Comparison of ENCODE assay signal across 36 cellular contexts in genomic region chr9:115393976-115394775, GRCh38.
DNase-seq lines count a peak whose midpoint lies in the region; ATAC-seq, FAIRE-seq and TF ChIP-seq lines count a peak whose summit lies in the region.
"Had no signal": no experiment of that assay in that cellular context is flagged by ENCODE, and none has a peak within 500 bp of the region (broad histone marks: within the 10 kb centered on the region; RNA-seq: fewer than 3 reads in every experiment).

No MANE protein-coding gene starts in this region.

- FAIRE-seq in pancreas (lab: Jason Lieb, UNC): no peak
- FAIRE-seq: frontal cortex, GM12891, H54, HTR-8/SVneo had no signal

- no peaks in the 10 kb centered on the region for H4K20me1 ChIP-seq in fibroblast of lung (ENCODE audit: control insufficient read depth, extremely low read depth, insufficient read depth, low read length)

- H3K36me3 ChIP-seq in fibroblast of lung (ENCODE audit: control insufficient read depth, insufficient read depth, low read length) (no peaks in the 10 kb centered on the region), pancreas (no peaks in the 10 kb centered on the region)
- H3K36me3 ChIP-seq in CD8-positive, alpha-beta T cell (ENCODE audit: insufficient read depth, low read length): no peaks in the 10 kb centered on the region
- H3K36me3 ChIP-seq: left lung, Peyer's patch, right atrium auricular region, thoracic aorta had no signal

- peak; percentile 36 for DNase-seq in EH (ENCODE audit: low read depth)
- peak; percentile 5 for DNase-seq in SW480 (ENCODE audit: low spot score)
- peak; percentile 15 to 51 for DNase-seq in fibroblast of lung (ENCODE audit: low read depth in 2 of 2)
- DNase-seq in sciatic nerve (ENCODE audit: low spot score): no peak
- no peak for DNase-seq in activated CD4-positive, alpha-beta memory T cell treated with anti-CD3 and anti-CD28 coated beads, Interleukin-2, amount 10 ng/mL, durations not matched to agents 7 days and 5 days
- no peak for DNase-seq in DMS79 treated with DMSO at 0.1 percent for 48 hours (lab: John Stamatoyannopoulos, UW)
- no peak for DNase-seq in pancreas
- DNase-seq in CD8-positive, alpha-beta T cell: no peak
- DNase-seq: activated CD4-positive, alpha-beta T cell treated with anti-CD3 and anti-CD28 coated beads, Interleukin-2, amount 10 ng/mL, durations not matched to agents 24 days and 14 days; activated CD8-positive, alpha-beta memory T cell treated with anti-CD3 and anti-CD28 coated beads, Interleukin-2, amount 10 ng/mL, durations not matched to agents 7 days and 5 days; activated naive CD4-positive, alpha-beta T cell treated with anti-CD3 and anti-CD28 coated beads, Interleukin-2, amount 50 U/mL, for 16 hours; aorta; CD4-positive, alpha-beta T cell; cerebellar nuclear complex; DMS53; immature natural killer cell; KBM-7; left lung; natural killer cell; NCI-H1436; NCI-H2107; NCI-H524; Peyer's patch; stimulated activated CD4-positive, alpha-beta T cell treated with anti-CD3 and anti-CD28 coated beads, Interleukin-12 subunit alpha, Interleukin-12 subunit beta, amount 100 ng/mL, for 4 hours; stimulated activated CD4-positive, alpha-beta T cell treated with anti-CD3 and anti-CD28 coated beads, Interleukin-4, amount 100 ng/mL, for 24 hours; stimulated activated naive CD4-positive, alpha-beta T cell; T-helper 2 cell had no signal

- no peaks in the 10 kb centered on the region for H3K4me1 ChIP-seq in fibroblast of lung (ENCODE audit: control insufficient read depth, extremely low read depth, insufficient read depth, low read length)
- H3K4me1 ChIP-seq in pancreas: no peaks in the 10 kb centered on the region
- no peaks in the 10 kb centered on the region for H3K4me1 ChIP-seq in CD8-positive, alpha-beta T cell (ENCODE audit: insufficient read depth, low read length)
- H3K4me1 ChIP-seq: Peyer's patch had no signal

- H3K4me1 Mint-ChIP-seq in activated CD4-positive, alpha-beta memory T cell treated with anti-CD3 and anti-CD28 coated beads, Interleukin-2, amount 10 ng/mL, durations not matched to agents 7 days and 5 days: no peaks in the 10 kb centered on the region
- H3K4me1 Mint-ChIP-seq in CD8-positive, alpha-beta T cell (ENCODE audit: low read depth): no peaks in the 10 kb centered on the region
- H3K4me1 Mint-ChIP-seq: immature natural killer cell, natural killer cell had no signal

- TF ChIP-seq CTCF in fibroblast of lung (conservative IDR thresholded peaks at IDR 0.05 in 1 of 2, IDR thresholded peaks at IDR 0.05 in 1 of 2; ENCODE audit: low read depth in 1 of 2, low read length in 2 of 2) (no peak), pancreas (IDR thresholded peaks at IDR 0.05) (no peak)
- no peak for TF ChIP-seq CTCF in CD8-positive, alpha-beta T cell (IDR thresholded peaks at IDR 0.05)

- H3K4me3 ChIP-seq in fibroblast of lung (replicated peaks in 1 of 4; ENCODE audit: control extremely low read depth in 1 of 4, insufficient read depth in 1 of 4, low read depth in 3 of 4, low read length in 4 of 4): no peak overlapping the region
- no peak overlapping the region for H3K4me3 ChIP-seq in pancreas
- no peak overlapping the region for H3K4me3 ChIP-seq in CD8-positive, alpha-beta T cell (ENCODE audit: low read depth, low read length)
- H3K4me3 ChIP-seq: hepatocyte, left lung, Peyer's patch, right atrium auricular region, thoracic aorta had no signal

- POLR2A ChIA-PET in activated CD4-positive, alpha-beta memory T cell treated with anti-CD3 and anti-CD28 coated beads, Interleukin-2, amount 10 ng/mL, durations not matched to agents 7 days and 5 days (lab: Charles Lee): no interaction called here
- POLR2A ChIA-PET in CD8-positive, alpha-beta T cell (lab: Charles Lee): no interaction called here

- CTCF ChIA-PET in activated CD4-positive, alpha-beta memory T cell treated with anti-CD3 and anti-CD28 coated beads, Interleukin-2, amount 10 ng/mL, durations not matched to agents 7 days and 5 days (lab: Charles Lee): no interaction called here
- CTCF ChIA-PET in CD8-positive, alpha-beta T cell (lab: Charles Lee): no interaction called here

- H2AFZ ChIP-seq in fibroblast of lung (ENCODE audit: low read length): no peak overlapping the region
- H2AFZ ChIP-seq: hepatocyte had no signal

- H3K27ac ChIP-seq in fibroblast of lung (ENCODE audit: insufficient read depth, low read length): no peak overlapping the region
- no peak overlapping the region for H3K27ac ChIP-seq in pancreas
- H3K27ac ChIP-seq in CD8-positive, alpha-beta T cell (ENCODE audit: low read depth, low read length): no peak overlapping the region
- H3K27ac ChIP-seq: epithelial cell of prostate, hepatocyte, left lung, right atrium auricular region, thoracic aorta had no signal

- no peaks in the 10 kb centered on the region for H3K36me3 Mint-ChIP-seq in activated CD4-positive, alpha-beta memory T cell treated with anti-CD3 and anti-CD28 coated beads, Interleukin-2, amount 10 ng/mL, durations not matched to agents 7 days and 5 days (ENCODE audit: low read depth)
- H3K36me3 Mint-ChIP-seq in CD8-positive, alpha-beta T cell: no peaks in the 10 kb centered on the region
- H3K36me3 Mint-ChIP-seq: activated CD8-positive, alpha-beta memory T cell treated with anti-CD3 and anti-CD28 coated beads, Interleukin-2, amount 10 ng/mL, durations not matched to agents 7 days and 5 days; immature natural killer cell; natural killer cell had no signal

- H3K79me2 ChIP-seq in fibroblast of lung (ENCODE audit: control insufficient read depth, insufficient read depth, low read length): no peaks in the 10 kb centered on the region
- H3K79me2 ChIP-seq: hepatocyte had no signal

- no peaks in the 10 kb centered on the region for H3K27me3 Mint-ChIP-seq in activated CD4-positive, alpha-beta memory T cell treated with anti-CD3 and anti-CD28 coated beads, Interleukin-2, amount 10 ng/mL, durations not matched to agents 7 days and 5 days
- peaks cover 6% of the 10 kb centered on the region for H3K27me3 Mint-ChIP-seq in CD8-positive, alpha-beta T cell (ENCODE audit: low read depth)
- H3K27me3 Mint-ChIP-seq: activated CD4-positive, alpha-beta T cell treated with anti-CD3 and anti-CD28 coated beads, Interleukin-2, amount 10 ng/mL, durations not matched to agents 24 days and 14 days had no signal

- no peak overlapping the region for H3K4me2 ChIP-seq in fibroblast of lung (ENCODE audit: extremely low read depth, insufficient read depth, low read length)
- H3K4me2 ChIP-seq: hepatocyte had no signal

- no peak overlapping the region for H3K4me3 Mint-ChIP-seq in activated CD4-positive, alpha-beta memory T cell treated with anti-CD3 and anti-CD28 coated beads, Interleukin-2, amount 10 ng/mL, durations not matched to agents 7 days and 5 days
- no peak overlapping the region for H3K4me3 Mint-ChIP-seq in CD8-positive, alpha-beta T cell
- H3K4me3 Mint-ChIP-seq: activated CD4-positive, alpha-beta T cell treated with anti-CD3 and anti-CD28 coated beads, Interleukin-2, amount 10 ng/mL, durations not matched to agents 24 days and 14 days; activated CD8-positive, alpha-beta memory T cell treated with anti-CD3 and anti-CD28 coated beads, Interleukin-2, amount 10 ng/mL, durations not matched to agents 7 days and 5 days; activated T-helper 1 cell treated with anti-CD3 and anti-CD28 coated beads, Interleukin-12 subunit alpha, Interleukin-12 subunit beta, Interleukin-2, Interleukin-4 antibody, amounts not matched to agents 30 ng/mL and 10 ng/mL and 1 ng/mL, durations not matched to agents 14 hours and 24 hours and 36 hours; CD4-positive, alpha-beta T cell; immature natural killer cell; natural killer cell had no signal

- ATAC-seq in sciatic nerve (peak; percentile 59), pancreas (no peak)
- ATAC-seq in CD8-positive, alpha-beta T cell: no peak
- ATAC-seq: activated CD8-positive, alpha-beta memory T cell treated with anti-CD3 and anti-CD28 coated beads, Interleukin-2, amount 10 ng/mL, durations not matched to agents 7 days and 5 days; left lung; natural killer cell had no signal

- 59 to 63% methylated on average over 7 of the region's 7 CpGs for WGBS in pancreas, 2 donors

- H3K27ac Mint-ChIP-seq in activated CD4-positive, alpha-beta memory T cell treated with anti-CD3 and anti-CD28 coated beads, Interleukin-2, amount 10 ng/mL, durations not matched to agents 7 days and 5 days: no peak overlapping the region
- no peak overlapping the region for H3K27ac Mint-ChIP-seq in CD8-positive, alpha-beta T cell
- H3K27ac Mint-ChIP-seq: activated CD4-positive, alpha-beta T cell treated with anti-CD3 and anti-CD28 coated beads, Interleukin-2, amount 10 ng/mL, durations not matched to agents 24 days and 14 days; activated CD8-positive, alpha-beta memory T cell treated with anti-CD3 and anti-CD28 coated beads, Interleukin-2, amount 10 ng/mL, durations not matched to agents 7 days and 5 days; activated T-helper 1 cell treated with anti-CD3 and anti-CD28 coated beads, Interleukin-12 subunit alpha, Interleukin-12 subunit beta, Interleukin-2, Interleukin-4 antibody, amounts not matched to agents 30 ng/mL and 10 ng/mL and 1 ng/mL, durations not matched to agents 14 hours and 24 hours and 36 hours; CD4-positive, alpha-beta T cell; immature natural killer cell; natural killer cell had no signal

- no peaks in the 10 kb centered on the region for H3K27me3 ChIP-seq in fibroblast of lung (ENCODE audit: control insufficient read depth, insufficient read depth, low read length)
- no peaks in the 10 kb centered on the region for H3K27me3 ChIP-seq in pancreas
- H3K27me3 ChIP-seq in CD8-positive, alpha-beta T cell (ENCODE audit: insufficient read depth, low read length): no peaks in the 10 kb centered on the region
- H3K27me3 ChIP-seq: hepatocyte, left lung, Peyer's patch, right atrium auricular region had no signal

- intact Hi-C loops in sciatic nerve (cut with DNase I) (no loop called here), pancreas (cut with DNase I) (no loop called here)
- intact Hi-C loops in CD8-positive, alpha-beta T cell (cut with DNase I, micrococcal nuclease): no loop called here

- H3K9me3 ChIP-seq in fibroblast of lung (ENCODE audit: control insufficient read depth, insufficient read depth, low read depth, low read length): no peaks in the 10 kb centered on the region
- no peaks in the 10 kb centered on the region for H3K9me3 ChIP-seq in pancreas
- no peaks in the 10 kb centered on the region for H3K9me3 ChIP-seq in CD8-positive, alpha-beta T cell (ENCODE audit: low read length)
- H3K9me3 ChIP-seq: left lung, Peyer's patch, right atrium auricular region, thoracic aorta had no signal

- no peaks in the 10 kb centered on the region for H3K9me3 Mint-ChIP-seq in activated CD4-positive, alpha-beta memory T cell treated with anti-CD3 and anti-CD28 coated beads, Interleukin-2, amount 10 ng/mL, durations not matched to agents 7 days and 5 days
- H3K9me3 Mint-ChIP-seq in CD8-positive, alpha-beta T cell: no peaks in the 10 kb centered on the region
- H3K9me3 Mint-ChIP-seq: activated CD4-positive, alpha-beta T cell treated with anti-CD3 and anti-CD28 coated beads, Interleukin-2, amount 10 ng/mL, durations not matched to agents 24 days and 14 days; activated T-helper 1 cell treated with anti-CD3 and anti-CD28 coated beads, Interleukin-12 subunit alpha, Interleukin-12 subunit beta, Interleukin-2, Interleukin-4 antibody, amounts not matched to agents 30 ng/mL and 10 ng/mL and 1 ng/mL, durations not matched to agents 14 hours and 24 hours and 36 hours; CD4-positive, alpha-beta T cell had no signal

- no peak overlapping the region for H3K9ac ChIP-seq in fibroblast of lung (ENCODE audit: insufficient read depth, low read length)

Comparison
In these comparisons a context has a peak if more than half of its experiments do, and no peak if none do; other contexts are left out.
1. DNase-seq: peak in EH (single experiment), SW480 (single experiment) and fibroblast of lung (2 of 2); none in sciatic nerve (single experiment), activated CD4-positive, alpha-beta memory T cell treated with anti-CD3 and anti-CD28 coated beads, Interleukin-2, amount 10 ng/mL, durations not matched to agents 7 days and 5 days (single experiment), DMS79 treated with DMSO at 0.1 percent for 48 hours (single experiment), pancreas (0 of 6) and CD8-positive, alpha-beta T cell (0 of 7).